8 cellular contexts compared by ENCODE assay signal in the genomic region with DNA sequence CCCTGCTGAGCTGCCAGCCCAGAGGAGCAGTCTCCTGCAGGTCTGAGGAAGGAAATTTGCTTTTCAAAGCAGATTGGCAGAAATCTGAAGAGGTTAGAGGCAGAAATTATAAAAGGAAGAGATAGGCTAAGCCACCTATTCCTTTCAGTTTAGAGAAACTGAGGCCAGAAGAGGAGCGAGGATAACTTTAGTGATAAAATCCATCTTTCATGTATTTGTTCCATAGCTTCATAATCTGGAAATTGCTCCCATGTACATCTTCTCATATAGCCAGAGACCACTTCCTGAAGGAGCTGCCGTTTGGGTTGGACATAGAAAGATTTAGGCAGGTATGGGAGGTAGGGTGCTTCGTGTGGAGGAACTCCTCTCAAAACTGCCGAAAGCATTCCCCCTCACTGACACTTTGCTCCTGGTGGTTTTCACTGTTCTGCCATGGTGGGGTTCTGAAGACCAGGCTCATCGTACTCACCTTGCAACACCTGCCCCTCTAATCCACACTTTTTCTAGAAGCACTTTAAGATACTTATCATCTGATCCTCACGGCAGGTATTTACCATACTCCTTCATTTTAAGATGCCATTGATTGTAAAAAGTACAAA. TPM values are rescaled to one million over a fixed set of nuclear protein-coding genes. Genes with fewer than 3 reads are reported as not detected.
DNase-seq lines count a peak whose midpoint lies in the region; ATAC-seq and TF ChIP-seq lines count a peak whose summit lies in the region.

No MANE protein-coding gene starts in this region.

- peaks cover 21% of the 10 kb centered on the region for H3K4me1 Mint-ChIP-seq in type B pancreatic cell (ENCODE audit: unreplicated experiment)

- H3K27me3 Mint-ChIP-seq in type B pancreatic cell, result no peaks in the 10 kb centered on the region

- intact Hi-C loops in cardiac septum (cut with DNase I) (loop anchor here (5.0 kb wide), 1 partner anchor 171 kb away; the partner anchor contains the start of gene XXYLT1), lower lobe of right lung (cut with DNase I) (no loop called here)

- peak overlapping the region; percentile 90 for H3K9ac ChIP-seq in adipocyte (ENCODE audit: low read length)

- H3K27ac Mint-ChIP-seq in type B pancreatic cell, result peak overlapping the region; percentile 63

- no peak for TF ChIP-seq CTCF in cardiac muscle cell (IDR thresholded peaks at IDR 0.05; ENCODE audit: low read depth, low read length)
- no peak for TF ChIP-seq CTCF in lower lobe of right lung (IDR thresholded peaks at IDR 0.05)
- TF ChIP-seq CTCF in type B pancreatic cell (conservative IDR thresholded peaks at IDR 0.05), result no peak

- DNase-seq in cardiac muscle cell (ENCODE audit: low read depth in 1 of 2, low spot score in 1 of 2) (no peak), cardiac septum (ENCODE audit: low spot score) (no peak), adipocyte (ENCODE audit: low read depth) (no peak), lower lobe of right lung (no peak), type B pancreatic cell (ENCODE audit: extremely low spot score, unreplicated experiment) (no peak), ACHN (no peak)

- no peak for ATAC-seq in lower lobe of right lung
- no peak for ATAC-seq in GM19463 (IDR thresholded peaks at IDR 0.05; ENCODE audit: unreplicated experiment)
- no peak for ATAC-seq in HG02852 (IDR thresholded peaks at IDR 0.05; ENCODE audit: unreplicated experiment)

- H3K4me3 Mint-ChIP-seq in type B pancreatic cell, result peak overlapping the region; percentile 96

- peaks cover 12% of the 10 kb centered on the region for H3K4me1 ChIP-seq in cardiac muscle cell (ENCODE audit: low read depth)
- H3K4me1 ChIP-seq in adipocyte (ENCODE audit: control insufficient read depth, insufficient read depth, low read length), result peaks cover 20% of the 10 kb centered on the region
- H3K4me1 ChIP-seq in lower lobe of right lung, result peaks cover 38% of the 10 kb centered on the region

- H3K4me3 ChIP-seq in cardiac muscle cell (no peak overlapping the region), adipocyte (ENCODE audit: low read length) (peak overlapping the region; percentile 78), lower lobe of right lung (peak overlapping the region; percentile 92)

- H3K9me3 ChIP-seq in cardiac muscle cell (ENCODE audit: low read depth), result no peaks in the 10 kb centered on the region
- no peaks in the 10 kb centered on the region for H3K9me3 ChIP-seq in adipocyte (ENCODE audit: control insufficient read depth, low read length)
- no peaks in the 10 kb centered on the region for H3K9me3 ChIP-seq in lower lobe of right lung

- H3K36me3 ChIP-seq in cardiac muscle cell, result no peaks in the 10 kb centered on the region
- no peaks in the 10 kb centered on the region for H3K36me3 ChIP-seq in adipocyte (ENCODE audit: control insufficient read depth, insufficient read depth, low read length, severe bottlenecking)
- no peaks in the 10 kb centered on the region for H3K36me3 ChIP-seq in lower lobe of right lung

- H3K36me3 Mint-ChIP-seq in type B pancreatic cell, result no peaks in the 10 kb centered on the region

- H3K27me3 ChIP-seq in cardiac muscle cell (no peaks in the 10 kb centered on the region), adipocyte (replicated peaks; ENCODE audit: control insufficient read depth, insufficient read depth, low read length) (no peaks in the 10 kb centered on the region), lower lobe of right lung (ENCODE audit: low read depth) (no peaks in the 10 kb centered on the region)

- H3K9me3 Mint-ChIP-seq in type B pancreatic cell, result no peaks in the 10 kb centered on the region

- in situ Hi-C loops in ACHN (cut with HindIII; ENCODE audit: low pct_ligation_motif_present, low pct_unique_long_range_greater_than_20kb, low sequenced_read_pairs), result no loop called here

- H3K27ac ChIP-seq in cardiac muscle cell (peak overlapping the region; percentile 33), lower lobe of right lung (peak overlapping the region; percentile 98)

RNA-seq across cellular contexts. Expression of gene ACAP2, which starts 0.7 kb away (rescaled TPM):
- total RNA-seq in cardiac muscle cell (26.5 and 44.4 TPM in 2 replicates), cardiac septum (20.0 TPM), lower lobe of right lung (68.9 TPM), type B pancreatic cell (ENCODE audit: low replicate concordance) (36.6 and 36.9 TPM in 2 replicates)
- polyA plus RNA-seq in cardiac muscle cell, result 36.2 and 44.3 TPM in 2 replicates
